Comparison of ENCODE assay signal across 9 cellular contexts in the genomic region with DNA sequence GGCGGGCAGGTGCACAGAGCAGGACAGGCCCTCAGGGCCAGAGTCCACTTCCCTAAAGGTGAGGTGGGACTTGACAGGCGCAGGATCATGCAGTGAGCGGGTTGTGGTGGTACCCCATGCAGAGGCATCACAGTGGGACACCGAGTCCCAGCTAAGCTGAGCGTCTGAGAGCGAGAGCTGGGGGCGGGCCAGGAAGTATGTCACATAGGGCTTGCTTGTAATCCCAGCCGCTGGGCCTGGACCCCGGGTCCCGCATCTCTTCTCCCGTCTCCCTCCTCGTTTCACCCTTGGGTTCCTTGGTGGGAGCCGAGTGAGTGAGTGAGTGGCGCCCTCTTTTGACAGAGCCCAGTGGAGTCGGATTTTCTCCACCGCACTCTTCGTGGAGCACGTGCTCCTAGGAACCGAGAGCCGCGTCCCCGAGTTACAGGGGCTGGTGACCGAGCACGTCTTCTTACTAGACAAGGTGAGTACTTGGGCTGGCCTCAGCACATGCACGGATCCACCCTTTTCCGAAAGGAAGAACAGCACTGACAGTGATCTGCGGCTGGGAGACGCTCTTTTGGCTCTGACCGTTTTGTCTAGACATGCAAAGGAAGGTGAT. TPM values are rescaled to one million over a fixed set of nuclear protein-coding genes. Genes with fewer than 3 reads are reported as not detected.
DNase-seq lines count a peak whose midpoint lies in the region; ATAC-seq lines count a peak whose summit lies in the region.
"Had no signal": no experiment of that assay in that cellular context is flagged by ENCODE, and none has a peak within 500 bp of the region (broad histone marks: within the 10 kb centered on the region; RNA-seq: fewer than 3 reads in every experiment).

No MANE protein-coding gene starts in this region.

- no peaks in the 10 kb centered on the region for H3K27me3 Mint-ChIP-seq in CD4-positive, CD25-positive, alpha-beta regulatory T cell
- no peaks in the 10 kb centered on the region for H3K27me3 Mint-ChIP-seq in activated T-helper 17 cell treated with anti-CD3 and anti-CD28 coated beads, Interleukin-2, amount 50 U/mL, for 72 hours
- H3K27me3 Mint-ChIP-seq in activated CD4-positive, alpha-beta T cell treated with anti-CD3 and anti-CD28 coated beads, Interleukin-2, amount 10 ng/mL, durations not matched to agents 7 days and 5 days, result no peaks in the 10 kb centered on the region

- peak overlapping the region in 1 of 3 donors; percentile 43 for H3K27ac Mint-ChIP-seq in CD4-positive, CD25-positive, alpha-beta regulatory T cell
- H3K27ac Mint-ChIP-seq in activated T-helper 17 cell treated with anti-CD3 and anti-CD28 coated beads, Interleukin-2, amount 50 U/mL, for 72 hours, result no peak overlapping the region
- H3K27ac Mint-ChIP-seq in activated CD4-positive, alpha-beta T cell treated with anti-CD3 and anti-CD28 coated beads, Interleukin-2, amount 10 ng/mL, durations not matched to agents 7 days and 5 days, result no peak overlapping the region

- POLR2A ChIA-PET in activated CD4-positive, alpha-beta T cell treated with anti-CD3 and anti-CD28 coated beads, Interleukin-2, amount 10 ng/mL, durations not matched to agents 7 days and 5 days (lab: Charles Lee), result no interaction called here

- H3K4me1 ChIP-seq in CD4-positive, CD25-positive, alpha-beta regulatory T cell (ENCODE audit: control insufficient read depth, insufficient read depth, low read length, poor library complexity, severe bottlenecking), result no peaks in the 10 kb centered on the region

- peaks cover 95% of the 10 kb centered on the region for H3K36me3 ChIP-seq in CD4-positive, CD25-positive, alpha-beta regulatory T cell (ENCODE audit: control insufficient read depth, insufficient read depth, low read length)

- H3K9me3 Mint-ChIP-seq in CD4-positive, CD25-positive, alpha-beta regulatory T cell, result no peaks in the 10 kb centered on the region
- no peaks in the 10 kb centered on the region for H3K9me3 Mint-ChIP-seq in activated T-helper 17 cell treated with anti-CD3 and anti-CD28 coated beads, Interleukin-2, amount 50 U/mL, for 72 hours
- no peaks in the 10 kb centered on the region for H3K9me3 Mint-ChIP-seq in activated CD4-positive, alpha-beta T cell treated with anti-CD3 and anti-CD28 coated beads, Interleukin-2, amount 10 ng/mL, durations not matched to agents 7 days and 5 days

- no peaks in the 10 kb centered on the region for H3K27me3 ChIP-seq in CD4-positive, CD25-positive, alpha-beta regulatory T cell (ENCODE audit: control insufficient read depth, insufficient read depth, low read length)

- intact Hi-C loops in left colon (cut with DNase I, micrococcal nuclease), result no loop called here

- CTCF ChIA-PET in activated CD4-positive, alpha-beta T cell treated with anti-CD3 and anti-CD28 coated beads, Interleukin-2, amount 10 ng/mL, durations not matched to agents 7 days and 5 days (lab: Charles Lee), result interaction anchor here (1.1 to 1.6 kb wide), 3 partner anchors 14 to 31 kb away, joined by 3 to 4 read pairs (median 3); no protein-coding TSS in a partner anchor

- H3K4me3 ChIP-seq in CD4-positive, CD25-positive, alpha-beta regulatory T cell (ENCODE audit: low read depth, low read length), result no peak overlapping the region
- H3K4me3 ChIP-seq: thoracic aorta had no signal

- peak; percentile 7 to 28 for ATAC-seq in CD4-positive, CD25-positive, alpha-beta regulatory T cell (ENCODE audit: low read depth in 2 of 2)
- ATAC-seq in activated T-helper 17 cell treated with anti-CD3 and anti-CD28 coated beads, Interleukin-2, amount 50 U/mL, for 72 hours (replicated peaks), result peak; percentile 12
- peak; percentile 38 for ATAC-seq in left colon

- H3K36me3 Mint-ChIP-seq in CD4-positive, CD25-positive, alpha-beta regulatory T cell, result peaks cover 50% of the 10 kb centered on the region
- H3K36me3 Mint-ChIP-seq in activated T-helper 17 cell treated with anti-CD3 and anti-CD28 coated beads, Interleukin-2, amount 50 U/mL, for 72 hours (ENCODE audit: low read depth), result peaks cover 100% of the 10 kb centered on the region
- H3K36me3 Mint-ChIP-seq in activated CD4-positive, alpha-beta T cell treated with anti-CD3 and anti-CD28 coated beads, Interleukin-2, amount 10 ng/mL, durations not matched to agents 7 days and 5 days (ENCODE audit: low read depth), result peaks cover 84% of the 10 kb centered on the region

- no peaks in the 10 kb centered on the region for H3K9me3 ChIP-seq in CD4-positive, CD25-positive, alpha-beta regulatory T cell (ENCODE audit: control insufficient read depth in 2 of 2, low read length in 2 of 2)
- H3K9me3 ChIP-seq: thoracic aorta had no signal

- no peak overlapping the region for H3K27ac ChIP-seq in CD4-positive, CD25-positive, alpha-beta regulatory T cell (ENCODE audit: insufficient read depth, low read length, poor library complexity, severe bottlenecking)
- H3K27ac ChIP-seq: thoracic aorta had no signal

- H3K4me1 Mint-ChIP-seq in CD4-positive, CD25-positive, alpha-beta regulatory T cell, result no peaks in the 10 kb centered on the region
- H3K4me1 Mint-ChIP-seq in activated T-helper 17 cell treated with anti-CD3 and anti-CD28 coated beads, Interleukin-2, amount 50 U/mL, for 72 hours, result no peaks in the 10 kb centered on the region
- no peaks in the 10 kb centered on the region for H3K4me1 Mint-ChIP-seq in activated CD4-positive, alpha-beta T cell treated with anti-CD3 and anti-CD28 coated beads, Interleukin-2, amount 10 ng/mL, durations not matched to agents 7 days and 5 days

- DNase-seq in CD4-positive, CD25-positive, alpha-beta regulatory T cell, result no peak
- peak; percentile 5 for DNase-seq in HT-29 (ENCODE audit: low spot score)
- DNase-seq in left colon, result no peak
- no peak for DNase-seq in A172 (ENCODE audit: low spot score)
- no peak for DNase-seq in NCI-H146 (lab: John Stamatoyannopoulos, UW)
- DNase-seq in activated CD4-positive, alpha-beta T cell treated with anti-CD3 and anti-CD28 coated beads, Interleukin-2, amount 10 ng/mL, durations not matched to agents 7 days and 5 days, result no peak
- no peak for DNase-seq in activated CD4-positive, alpha-beta T cell treated with anti-CD3 and anti-CD28 coated beads for 1 hour

- no peak overlapping the region for H3K4me3 Mint-ChIP-seq in CD4-positive, CD25-positive, alpha-beta regulatory T cell
- H3K4me3 Mint-ChIP-seq in activated T-helper 17 cell treated with anti-CD3 and anti-CD28 coated beads, Interleukin-2, amount 50 U/mL, for 72 hours, result no peak overlapping the region
- H3K4me3 Mint-ChIP-seq in activated CD4-positive, alpha-beta T cell treated with anti-CD3 and anti-CD28 coated beads, Interleukin-2, amount 10 ng/mL, durations not matched to agents 7 days and 5 days, result no peak overlapping the region

RNA-seq across cellular contexts. Expression of a gene that starts 50.8 kb away (rescaled TPM):
- total RNA-seq in CD4-positive, CD25-positive, alpha-beta regulatory T cell, result 13.1 TPM
- polyA plus RNA-seq in CD4-positive, CD25-positive, alpha-beta regulatory T cell, result 1 to 10 TPM; 6.7 to 8.3 (median 7.5) TPM
- 24.5 and 25.8 TPM in 2 replicates for total RNA-seq in HT-29 (2014; rRNA removed; shearing (Covaris generic))
- total RNA-seq in activated T-helper 17 cell treated with anti-CD3 and anti-CD28 coated beads, Interleukin-2, amount 50 U/mL, for 72 hours, result 10 to 100 TPM in 1 of 2 donors, 1 to 10 TPM in 1; 9.7 to 20.1 TPM
- total RNA-seq in left colon, result 10 to 100 TPM; 23.2 to 25.5 TPM
- total RNA-seq in A172 (2014; rRNA removed; shearing (Covaris generic)), result 19.9 and 60.1 TPM in 2 replicates
- 10 to 100 TPM; 16.6 to 17.1 TPM for total RNA-seq in activated CD4-positive, alpha-beta T cell treated with anti-CD3 and anti-CD28 coated beads, Interleukin-2, amount 10 ng/mL, durations not matched to agents 7 days and 5 days
